In the genomic region with DNA sequence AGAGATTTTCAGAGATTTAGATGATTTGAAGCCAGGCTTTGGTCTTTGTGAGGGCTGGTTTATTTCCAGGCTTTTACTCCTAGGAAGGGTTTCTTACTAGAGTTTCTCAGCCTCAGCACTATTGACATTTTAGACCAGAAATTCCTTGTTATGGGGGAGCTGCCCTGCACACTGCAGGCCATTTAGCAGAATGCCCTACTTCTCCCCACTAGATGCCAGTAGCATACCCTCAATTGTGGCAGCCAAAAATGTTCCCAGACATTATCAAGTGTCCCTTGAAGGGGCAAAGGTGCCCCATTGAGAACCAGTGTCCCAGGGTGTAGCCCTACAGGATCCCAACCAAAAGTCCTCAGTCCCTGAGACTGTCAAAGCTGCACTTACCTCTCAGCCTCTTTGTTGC, we compare ENCODE assay signal across 19 cellular contexts.
"Had no signal": no experiment of that assay in that cellular context is flagged by ENCODE, and none has a peak within 500 bp of the region (broad histone marks: within the 10 kb centered on the region; RNA-seq: fewer than 3 reads in every experiment).

No MANE protein-coding gene starts in this region.

- H3K4me3 ChIP-seq: ascending aorta, esophagus muscularis mucosa, heart right ventricle, tibial artery had no signal

- H3K9me3 ChIP-seq: ascending aorta, esophagus muscularis mucosa, heart right ventricle, tibial artery had no signal

- H3K36me3 ChIP-seq: ascending aorta, esophagus muscularis mucosa, heart right ventricle, tibial artery had no signal

- H3K27me3 Mint-ChIP-seq: activated naive CD4-positive, alpha-beta T cell treated with anti-CD3 and anti-CD28 coated beads, Interleukin-2, amount 10 ng/mL, durations not matched to agents 7 days and 5 days had no signal

- DNase-seq: activated CD4-positive, alpha-beta T cell treated with anti-CD3 and anti-CD28 coated beads for 1 hour; activated CD8-positive, alpha-beta memory T cell treated with anti-CD3 and anti-CD28 coated beads for 24 hours; activated CD8-positive, alpha-beta memory T cell treated with anti-CD3 and anti-CD28 coated beads, Interleukin-2, amount 50 U/mL, for 48 hours; activated effector memory CD4-positive, alpha-beta T cell treated with Interleukin-2 at 50 U/mL for 16 hours; activated naive CD4-positive, alpha-beta T cell treated with anti-CD3 and anti-CD28 coated beads, Interleukin-2, amount 10 ng/mL, durations not matched to agents 7 days and 5 days; activated T-cell treated with anti-CD3 and anti-CD28 coated beads, Interleukin-2, amount 50 U/mL, for 48 hours; cerebellar nuclear complex; effector CD8-positive, alpha-beta T cell; heart right ventricle; immature natural killer cell; stimulated activated CD4-positive, alpha-beta T cell treated with anti-CD3 and anti-CD28 coated beads, Interleukin-2, amount 100 ng/mL, for 24 hours; stimulated activated naive CD4-positive, alpha-beta T cell treated with Interleukin-2 at 50 U/mL for 16 hours; T-helper 17 cell; tibial artery had no signal

- H3K27me3 ChIP-seq: ascending aorta, esophagus muscularis mucosa, heart right ventricle, tibial artery had no signal

- ATAC-seq: heart right ventricle; natural killer cell treated with Interleukin-12 subunit alpha and Interleukin-12 subunit beta and Interleukin-15 and Interleukin-18, amount 100 ng/mL, for 72 hours; T-helper 17 cell had no signal

- H3K27ac Mint-ChIP-seq: activated naive CD4-positive, alpha-beta T cell treated with anti-CD3 and anti-CD28 coated beads, Interleukin-2, amount 10 ng/mL, durations not matched to agents 7 days and 5 days; immature natural killer cell; mesothelial cell of epicardium; natural killer cell treated with Interleukin-12 subunit alpha and Interleukin-12 subunit beta and Interleukin-15 and Interleukin-18, amount 100 ng/mL, for 72 hours; T-helper 17 cell had no signal

- H3K4me1 Mint-ChIP-seq: activated naive CD4-positive, alpha-beta T cell treated with anti-CD3 and anti-CD28 coated beads, Interleukin-2, amount 10 ng/mL, durations not matched to agents 7 days and 5 days; immature natural killer cell; T-helper 17 cell had no signal

- H3K9me3 Mint-ChIP-seq: activated naive CD4-positive, alpha-beta T cell treated with anti-CD3 and anti-CD28 coated beads, Interleukin-2, amount 10 ng/mL, durations not matched to agents 7 days and 5 days; mesothelial cell of epicardium; natural killer cell treated with Interleukin-12 subunit alpha and Interleukin-12 subunit beta and Interleukin-15 and Interleukin-18, amount 100 ng/mL, for 72 hours had no signal

- H3K4me3 Mint-ChIP-seq: activated naive CD4-positive, alpha-beta T cell treated with anti-CD3 and anti-CD28 coated beads, Interleukin-2, amount 10 ng/mL, durations not matched to agents 7 days and 5 days; immature natural killer cell; mesothelial cell of epicardium; natural killer cell treated with Interleukin-12 subunit alpha and Interleukin-12 subunit beta and Interleukin-15 and Interleukin-18, amount 100 ng/mL, for 72 hours; T-helper 17 cell had no signal

- H3K36me3 Mint-ChIP-seq: activated naive CD4-positive, alpha-beta T cell treated with anti-CD3 and anti-CD28 coated beads, Interleukin-2, amount 10 ng/mL, durations not matched to agents 7 days and 5 days; immature natural killer cell; mesothelial cell of epicardium; natural killer cell treated with Interleukin-12 subunit alpha and Interleukin-12 subunit beta and Interleukin-15 and Interleukin-18, amount 100 ng/mL, for 72 hours had no signal

- H3K27ac ChIP-seq: ascending aorta, esophagus muscularis mucosa, heart right ventricle, tibial artery, VCaP had no signal
